28 cellular contexts compared by ENCODE assay signal in genomic region chr5:107598958-107599357, GRCh38.
"Had no signal": no experiment of that assay in that cellular context is flagged by ENCODE, and none has a peak within 500 bp of the region (broad histone marks: within the 10 kb centered on the region; RNA-seq: fewer than 3 reads in every experiment).

No MANE protein-coding gene starts in this region.

- H3K36me3 ChIP-seq: esophagus squamous epithelium, suprapubic skin, tibial artery, upper lobe of right lung had no signal

- H3K4me3 Mint-ChIP-seq: activated CD4-positive, alpha-beta T cell treated with anti-CD3 and anti-CD28 coated beads for 36 hours; activated T-cell treated with anti-CD3 and anti-CD28 coated beads, Interleukin-2, amount 50 U/mL, for 72 hours; central memory CD8-positive, alpha-beta T cell; dendritic cell treated with granulocyte-macrophage colony-stimulating factor and Interleukin-4, amounts not matched to agents 40 ng/mL and 50 ng/mL, for 4 days; mesothelial cell of epicardium; naive thymus-derived CD4-positive, alpha-beta T cell; stimulated activated naive B cell treated with anti-CD40 and anti-IgM and Interleukin-4, amounts not matched to agents 10 μg/mL and 1 μg/mL and 100 μg/mL, for 72 hours; T-helper 2 cell treated with Interferon-gamma antibody and Interleukin-4, amounts not matched to agents 5 μg/mL and 100 μg/mL, for 36 hours had no signal

- H3K27me3 ChIP-seq: esophagus squamous epithelium, suprapubic skin, tibial artery, upper lobe of right lung had no signal

- H3K9me3 ChIP-seq: esophagus squamous epithelium, psoas muscle, suprapubic skin, tibial artery, upper lobe of right lung had no signal

- H3K9me3 Mint-ChIP-seq: activated naive CD4-positive, alpha-beta T cell treated with anti-CD3 and anti-CD28 coated beads, Interleukin-2, amount 50 U/mL, for 72 hours; activated T-cell treated with anti-CD3 and anti-CD28 coated beads, Interleukin-2, amount 50 U/mL, for 72 hours; central memory CD8-positive, alpha-beta T cell; dendritic cell treated with granulocyte-macrophage colony-stimulating factor and Interleukin-4, amounts not matched to agents 40 ng/mL and 50 ng/mL, for 4 days; mesothelial cell of epicardium; naive thymus-derived CD4-positive, alpha-beta T cell; stimulated activated naive B cell treated with anti-CD40 and anti-IgM and Interleukin-4, amounts not matched to agents 10 μg/mL and 1 μg/mL and 100 μg/mL, for 72 hours; T-helper 2 cell treated with Interferon-gamma antibody and Interleukin-4, amounts not matched to agents 5 μg/mL and 100 μg/mL, for 36 hours had no signal

- H3K36me3 Mint-ChIP-seq: activated naive CD4-positive, alpha-beta T cell treated with anti-CD3 and anti-CD28 coated beads, Interleukin-2, amount 50 U/mL, for 72 hours; mesothelial cell of epicardium; naive thymus-derived CD4-positive, alpha-beta T cell; stimulated activated naive B cell treated with anti-CD40 and anti-IgM and Interleukin-4, amounts not matched to agents 10 μg/mL and 1 μg/mL and 100 μg/mL, for 72 hours had no signal

- H3K4me1 Mint-ChIP-seq: activated CD4-positive, alpha-beta T cell treated with anti-CD3 and anti-CD28 coated beads for 36 hours; central memory CD8-positive, alpha-beta T cell; naive thymus-derived CD4-positive, alpha-beta T cell; stimulated activated naive B cell treated with anti-CD40 and anti-IgM and Interleukin-4, amounts not matched to agents 10 μg/mL and 1 μg/mL and 100 μg/mL, for 72 hours had no signal

- H3K27ac ChIP-seq: epithelial cell of prostate, esophagus squamous epithelium, parathyroid adenoma, psoas muscle, suprapubic skin, tibial artery, upper lobe of right lung had no signal

- H3K27me3 Mint-ChIP-seq: dendritic cell treated with granulocyte-macrophage colony-stimulating factor and Interleukin-4, amounts not matched to agents 40 ng/mL and 50 ng/mL, for 4 days had no signal

- H3K27ac Mint-ChIP-seq: activated CD4-positive, alpha-beta T cell treated with anti-CD3 and anti-CD28 coated beads for 36 hours; activated naive CD4-positive, alpha-beta T cell treated with anti-CD3 and anti-CD28 coated beads, Interleukin-2, amount 50 U/mL, for 72 hours; activated T-cell treated with anti-CD3 and anti-CD28 coated beads, Interleukin-2, amount 50 U/mL, for 72 hours; dendritic cell treated with granulocyte-macrophage colony-stimulating factor and Interleukin-4, amounts not matched to agents 40 ng/mL and 50 ng/mL, for 4 days; mesothelial cell of epicardium; naive thymus-derived CD4-positive, alpha-beta T cell; stimulated activated naive B cell treated with anti-CD40 and anti-IgM and Interleukin-4, amounts not matched to agents 10 μg/mL and 1 μg/mL and 100 μg/mL, for 72 hours; T-helper 2 cell treated with Interferon-gamma antibody and Interleukin-4, amounts not matched to agents 5 μg/mL and 100 μg/mL, for 36 hours had no signal

- ATAC-seq: activated CD4-positive, alpha-beta T cell treated with anti-CD3 and anti-CD28 coated beads for 36 hours; activated naive CD4-positive, alpha-beta T cell treated with anti-CD3 and anti-CD28 coated beads, Interleukin-2, amount 50 U/mL, for 72 hours; activated T-cell treated with anti-CD3 and anti-CD28 coated beads, Interleukin-2, amount 50 U/mL, for 72 hours; left cardiac atrium; naive thymus-derived CD4-positive, alpha-beta T cell; psoas muscle; stimulated activated naive B cell treated with anti-CD40 and anti-IgM and Interleukin-4, amounts not matched to agents 10 μg/mL and 1 μg/mL and 100 μg/mL, for 72 hours; upper lobe of right lung had no signal

- H3K4me3 ChIP-seq: esophagus squamous epithelium, psoas muscle, smooth muscle cell, suprapubic skin, tibial artery, upper lobe of right lung had no signal

- DNase-seq: activated CD4-positive, alpha-beta T cell treated with anti-CD3 and anti-CD28 coated beads for 36 hours; activated CD4-positive, CD25-positive, alpha-beta regulatory T cell; activated naive CD4-positive, alpha-beta T cell; activated T-cell treated with anti-CD3 and anti-CD28 coated beads for 4 hours; activated T-cell treated with anti-CD3 and anti-CD28 coated beads, Interleukin-2, amount 50 U/mL, for 72 hours; effector CD4-positive, alpha-beta T cell; esophagus squamous epithelium; foreskin melanocyte; islet precursor cell; left cardiac atrium; naive thymus-derived CD4-positive, alpha-beta T cell; nucleus accumbens; psoas muscle; stimulated activated CD4-positive, alpha-beta T cell treated with anti-CD3 and anti-CD28 coated beads, Interleukin-1b, Interleukin-23, amount 100 ng/mL, for 48 hours; stimulated activated CD4-positive, alpha-beta T cell treated with anti-CD3 and anti-CD28 coated beads, Interleukin-4, amount 100 ng/mL, for 4 hours; stimulated activated CD8-positive, alpha-beta memory T cell treated with anti-CD3 and anti-CD28 coated beads, Interleukin-4, amount 100 ng/mL, for 48 hours; stimulated activated naive B cell treated with anti-CD40 and anti-IgM and Interleukin-4, amounts not matched to agents 10 μg/mL and 1 μg/mL and 100 μg/mL, for 72 hours; tibial artery; upper lobe of right lung had no signal

- H3K79me2 ChIP-seq: parathyroid adenoma had no signal

- H3K9ac ChIP-seq: parathyroid adenoma had no signal

- H3K4me2 ChIP-seq: smooth muscle cell had no signal

- H3K4me1 ChIP-seq: parathyroid adenoma, psoas muscle, upper lobe of right lung had no signal

- H2AFZ ChIP-seq: parathyroid adenoma had no signal
